In the genomic region with DNA sequence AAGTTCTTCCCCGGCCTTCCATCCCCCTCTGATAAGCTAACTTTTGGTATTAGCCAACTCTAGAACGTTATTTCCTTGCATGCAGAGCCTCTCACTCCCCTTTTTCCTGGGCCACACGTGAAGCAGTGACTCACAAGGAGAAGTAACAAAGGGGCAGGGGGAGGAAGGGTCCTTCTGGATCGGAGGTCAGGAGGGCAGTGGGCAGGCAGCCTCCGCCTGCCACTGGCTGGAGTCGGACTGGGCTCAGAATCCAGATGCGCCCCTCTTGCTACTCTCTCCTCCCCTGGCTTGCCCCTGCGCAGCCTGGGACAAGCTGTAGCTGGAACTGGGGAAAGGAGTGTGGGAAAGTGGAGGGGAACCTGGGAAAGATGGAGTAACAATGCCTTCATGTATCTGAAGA, we compare ENCODE assay signal across 26 cellular contexts. TPM values are rescaled to one million over a fixed set of nuclear protein-coding genes. Genes with fewer than 3 reads are reported as not detected.
DNase-seq lines count a peak whose midpoint lies in the region; ATAC-seq, FAIRE-seq and TF ChIP-seq lines count a peak whose summit lies in the region.
"Had no signal": no experiment of that assay in that cellular context is flagged by ENCODE, and none has a peak within 500 bp of the region (broad histone marks: within the 10 kb centered on the region; RNA-seq: fewer than 3 reads in every experiment).

No MANE protein-coding gene starts in this region.

- no peaks in the 10 kb centered on the region; the same call in 1 of the 2 replicates for H4K20me1 ChIP-seq in DND-41 (ENCODE audit: insufficient read depth, low read length)

- H2AFZ ChIP-seq in DND-41 (ENCODE audit: low read depth, low read length): no peak overlapping the region
- H2AFZ ChIP-seq in neuronal stem cell (ENCODE audit: low read length): peak overlapping the region; percentile 69

- TF ChIP-seq CTCF in DND-41 (IDR thresholded peaks at IDR 0.05; ENCODE audit: borderline replicate concordance, extremely low read depth, low read length, poor library complexity, severe bottlenecking): no peak
- no peak for TF ChIP-seq CTCF in choroid plexus epithelial cell (conservative IDR thresholded peaks at IDR 0.05; ENCODE audit: low read depth, low read length)

- no peak overlapping the region for H3K23ac ChIP-seq in neuronal stem cell (ENCODE audit: low read depth, low read length, poor library complexity)

- no peak overlapping the region for H2BK12ac ChIP-seq in neuronal stem cell (ENCODE audit: low read length)

- no peak for FAIRE-seq in GM19239 (lab: Jason Lieb, UNC)
- FAIRE-seq: G401.6, K562 had no signal

- H3K27ac ChIP-seq in DND-41 (ENCODE audit: low read length) (peak overlapping the region; percentile 46), neuronal stem cell (replicated peaks; ENCODE audit: low read length) (no peak overlapping the region)
- H3K27ac ChIP-seq: SK-N-MC had no signal

- H3K27me3 Mint-ChIP-seq in natural killer cell treated with Interleukin-12 subunit alpha and Interleukin-12 subunit beta and Interleukin-15 and Interleukin-18, amount 100 ng/mL, for 72 hours: no peaks in the 10 kb centered on the region
- H3K27me3 Mint-ChIP-seq: activated naive CD4-positive, alpha-beta T cell treated with anti-CD3 and anti-CD28 coated beads, Interleukin-2, amount 10 ng/mL, durations not matched to agents 7 days and 5 days; effector memory CD8-positive, alpha-beta T cell had no signal

- H3K27me3 ChIP-seq in DND-41 (ENCODE audit: insufficient read depth, low read length, poor library complexity) (no peaks in the 10 kb centered on the region), neuronal stem cell (ENCODE audit: control insufficient read depth in 3 of 3, insufficient read depth in 3 of 3, low read depth in 1 of 3, low read length in 3 of 3) (no peaks in the 10 kb centered on the region)
- H3K27me3 ChIP-seq: ascending aorta had no signal

- H3K27ac Mint-ChIP-seq in natural killer cell treated with Interleukin-12 subunit alpha and Interleukin-12 subunit beta and Interleukin-15 and Interleukin-18, amount 100 ng/mL, for 72 hours: no peak overlapping the region
- H3K27ac Mint-ChIP-seq: effector memory CD8-positive, alpha-beta T cell had no signal

- no peak overlapping the region for H4K8ac ChIP-seq in neuronal stem cell (ENCODE audit: low read depth, low read length)

- peaks cover 2% of the 10 kb centered on the region for H3K79me1 ChIP-seq in neuronal stem cell (ENCODE audit: low read depth, low read length)

- no peak overlapping the region for H2BK120ac ChIP-seq in neuronal stem cell (ENCODE audit: low read depth, low read length)

- H3K4me3 ChIP-seq in DND-41 (ENCODE audit: low read depth in 1 of 2, low read length in 2 of 2) (no peak overlapping the region), choroid plexus epithelial cell (ENCODE audit: low read depth, low read length) (no peak overlapping the region), neuronal stem cell (ENCODE audit: low read length in 2 of 2) (no peak overlapping the region)
- H3K4me3 ChIP-seq: ascending aorta, K562, SK-N-MC had no signal

- WGBS in neuronal stem cell (ENCODE audit: extremely low coverage in 2 of 2, insufficient read length in 2 of 2, insufficient replicate concordance in 1 of 2), 2 donors: no CpG with 5 or more reads among the region's 8 CpGs

- H3K36me3 Mint-ChIP-seq in natural killer cell treated with Interleukin-12 subunit alpha and Interleukin-12 subunit beta and Interleukin-15 and Interleukin-18, amount 100 ng/mL, for 72 hours: no peaks in the 10 kb centered on the region

- H3K9ac ChIP-seq in DND-41 (ENCODE audit: low read depth, low read length) (no peak overlapping the region), neuronal stem cell (ENCODE audit: low read depth, low read length, poor library complexity) (no peak overlapping the region)

- H3K9me3 Mint-ChIP-seq in natural killer cell treated with Interleukin-12 subunit alpha and Interleukin-12 subunit beta and Interleukin-15 and Interleukin-18, amount 100 ng/mL, for 72 hours: no peaks in the 10 kb centered on the region
- H3K9me3 Mint-ChIP-seq: activated naive CD4-positive, alpha-beta T cell treated with anti-CD3 and anti-CD28 coated beads, Interleukin-2, amount 10 ng/mL, durations not matched to agents 7 days and 5 days; activated T-cell treated with anti-CD3 and anti-CD28 coated beads, Interleukin-2, amount 50 U/mL, for 4 hours; effector memory CD8-positive, alpha-beta T cell had no signal

- H3K4me1 Mint-ChIP-seq in natural killer cell treated with Interleukin-12 subunit alpha and Interleukin-12 subunit beta and Interleukin-15 and Interleukin-18, amount 100 ng/mL, for 72 hours (ENCODE audit: low read depth in 2 of 2): no peaks in the 10 kb centered on the region

- H3K4me3 Mint-ChIP-seq in natural killer cell treated with Interleukin-12 subunit alpha and Interleukin-12 subunit beta and Interleukin-15 and Interleukin-18, amount 100 ng/mL, for 72 hours: no peak overlapping the region
- H3K4me3 Mint-ChIP-seq: activated naive CD4-positive, alpha-beta T cell treated with anti-CD3 and anti-CD28 coated beads, Interleukin-2, amount 10 ng/mL, durations not matched to agents 7 days and 5 days; activated T-cell treated with anti-CD3 and anti-CD28 coated beads, Interleukin-2, amount 50 U/mL, for 4 hours; effector memory CD8-positive, alpha-beta T cell had no signal

- no peaks in the 10 kb centered on the region for H3K79me2 ChIP-seq in DND-41 (ENCODE audit: insufficient read depth, low read length)

- H3K4me1 ChIP-seq in DND-41 (ENCODE audit: insufficient read depth, low read length) (no peaks in the 10 kb centered on the region), neuronal stem cell (ENCODE audit: control insufficient read depth in 2 of 2, insufficient read depth in 1 of 2, low read depth in 1 of 2, low read length in 2 of 2) (peaks cover 22 to 31% of the 10 kb centered on the region in 2 donors)

- no peaks in the 10 kb centered on the region for H3K9me3 ChIP-seq in DND-41 (ENCODE audit: insufficient read depth, low read length, severe bottlenecking)
- no peaks in the 10 kb centered on the region for H3K9me3 ChIP-seq in neuronal stem cell (replicated peaks in 1 of 2; ENCODE audit: control insufficient read depth in 2 of 2, insufficient read depth in 1 of 2, low read depth in 1 of 2, low read length in 2 of 2)
- H3K9me3 ChIP-seq: ascending aorta had no signal

- H2BK5ac ChIP-seq in neuronal stem cell (ENCODE audit: low read length): no peak overlapping the region

- H3K14ac ChIP-seq in neuronal stem cell (ENCODE audit: low read length): no peak overlapping the region

- no peak for ATAC-seq in DND-41 (ENCODE audit: insufficient read depth, low read depth)
- no peak for ATAC-seq in GM18520 (IDR thresholded peaks at IDR 0.05; ENCODE audit: unreplicated experiment)
- ATAC-seq in natural killer cell treated with Interleukin-12 subunit alpha and Interleukin-12 subunit beta and Interleukin-15 and Interleukin-18, amount 100 ng/mL, for 72 hours: no peak
- no peak for ATAC-seq in GM21381 (IDR thresholded peaks at IDR 0.05; ENCODE audit: unreplicated experiment)
- ATAC-seq: activated CD4-positive, CD25-positive, alpha-beta regulatory T cell treated with anti-CD3 and anti-CD28 coated beads, Interleukin-2, amount 50 U/mL, for 24 hours; activated T-cell treated with anti-CD3 and anti-CD28 coated beads, Interleukin-2, amount 50 U/mL, for 4 hours; effector memory CD8-positive, alpha-beta T cell; K562 had no signal

- no peak overlapping the region for H2BK15ac ChIP-seq in neuronal stem cell (ENCODE audit: low read length)

- H3K4ac ChIP-seq in neuronal stem cell (ENCODE audit: low read length): no peak overlapping the region

- H3K18ac ChIP-seq in neuronal stem cell (ENCODE audit: low read length): peak overlapping the region; percentile 56

- DNase-seq in DND-41 (no peak), MV-4-11 (lab: John Stamatoyannopoulos, UW) (peak; percentile 48), choroid plexus epithelial cell (ENCODE audit: low read depth) (peak; percentile 30), neuronal stem cell (ENCODE audit: low spot score) (peak; percentile 29), GM19239 (ENCODE audit: insufficient read length, low spot score) (no peak)
- no peak for DNase-seq in natural killer cell treated with Interleukin-12 subunit alpha and Interleukin-12 subunit beta and Interleukin-15 and Interleukin-18, amount 100 ng/mL, for 72 hours (ENCODE audit: low spot score)
- DNase-seq: ACHN; activated CD8-positive, alpha-beta memory T cell treated with anti-CD3 and anti-CD28 coated beads for 24 hours; activated naive CD4-positive, alpha-beta T cell treated with anti-CD3 and anti-CD28 coated beads, Interleukin-2, amount 10 ng/mL, durations not matched to agents 7 days and 5 days; activated T-cell treated with anti-CD3 and anti-CD28 coated beads, Interleukin-2, amount 50 U/mL, for 4 hours; C1 segment of cervical spinal cord; effector memory CD8-positive, alpha-beta T cell; GOT3; midbrain; MM.1S; NCI-H1930; NCI-H345; NCI-H82; stimulated activated CD8-positive, alpha-beta memory T cell treated with anti-CD3 and anti-CD28 coated beads, Interleukin-4, amount 100 ng/mL, for 48 hours had no signal

- H2AK5ac ChIP-seq in neuronal stem cell (ENCODE audit: low read depth, low read length): no peak overlapping the region

- peaks cover 67% of the 10 kb centered on the region for H3K36me3 ChIP-seq in DND-41 (ENCODE audit: insufficient read depth, low read length)
- H3K36me3 ChIP-seq in neuronal stem cell (replicated peaks in 1 of 2; ENCODE audit: control insufficient read depth in 2 of 2, insufficient read depth in 2 of 2, low read length in 2 of 2): peaks cover 0 to 2% of the 10 kb centered on the region in 2 donors

- H3K4me2 ChIP-seq in DND-41 (ENCODE audit: insufficient read depth, low read length) (no peak overlapping the region), neuronal stem cell (ENCODE audit: insufficient read depth, low read length, poor library complexity, severe bottlenecking) (no peak overlapping the region)

- no peak overlapping the region for H4K91ac ChIP-seq in neuronal stem cell (ENCODE audit: low read depth, low read length, poor library complexity)

RNA-seq across cellular contexts. Expression of a gene that starts 55.0 kb away (rescaled TPM):
- 11.5 TPM for polyA plus RNA-seq in neuronal stem cell (2013, experiment 1 of 2)
- polyA plus RNA-seq in neuronal stem cell (2013, experiment 2 of 2): 10.7 TPM
- 10 to 100 TPM; 14.1 to 43.6 TPM for total RNA-seq in natural killer cell treated with Interleukin-12 subunit alpha and Interleukin-12 subunit beta and Interleukin-15 and Interleukin-18, amount 100 ng/mL, for 72 hours

RNA-seq across cellular contexts. Expression of a gene that starts 58.6 kb away (rescaled TPM):
- polyA plus RNA-seq in neuronal stem cell (2013, experiment 1 of 2): 3.1 TPM
- polyA plus RNA-seq in neuronal stem cell (2013, experiment 2 of 2): 3.5 TPM
- 10 to 100 TPM; 19.9 to 28.3 TPM for total RNA-seq in natural killer cell treated with Interleukin-12 subunit alpha and Interleukin-12 subunit beta and Interleukin-15 and Interleukin-18, amount 100 ng/mL, for 72 hours

Comparison
In these comparisons a context has a peak if more than half of its experiments do, and no peak if none do; other contexts are left out.
1. DNase-seq: peak in MV-4-11 (single experiment), choroid plexus epithelial cell (single experiment) and neuronal stem cell (single experiment); none in DND-41 (single experiment), GM19239 (single experiment) and natural killer cell treated with Interleukin-12 subunit alpha and Interleukin-12 subunit beta and Interleukin-15 and Interleukin-18, amount 100 ng/mL, for 72 hours (single experiment).